ENCODE assay signal across 25 cellular contexts in genomic region chr16:86709902-86710601, GRCh38.
DNase-seq lines count a peak whose midpoint lies in the region; ATAC-seq and TF ChIP-seq lines count a peak whose summit lies in the region.
"Had no signal": no experiment of that assay in that cellular context is flagged by ENCODE, and none has a peak within 500 bp of the region (broad histone marks: within the 10 kb centered on the region; RNA-seq: fewer than 3 reads in every experiment).

No MANE protein-coding gene starts in this region.

- H3K4me3 Mint-ChIP-seq in endodermal cell: no peak overlapping the region
- H3K4me3 Mint-ChIP-seq in stimulated activated naive B cell treated with anti-CD40 and anti-IgM and Interleukin-4, amounts not matched to agents 10 μg/mL and 1 μg/mL and 100 μg/mL, for 72 hours: no peak overlapping the region
- H3K4me3 Mint-ChIP-seq: B cell; CD8-positive, alpha-beta T cell; IgD-negative memory B cell; T-helper 1 cell treated with Interleukin-12 subunit alpha and Interleukin-12 subunit beta and Interleukin-4 antibody, amounts not matched to agents 30 μg/mL and 1 μg/mL, for 36 hours had no signal

- no peak overlapping the region for H3K4me3 ChIP-seq in endodermal cell (ENCODE audit: low read length)
- H3K4me3 ChIP-seq: PC-9 had no signal

- peak; percentile 33 for TF ChIP-seq CTCF in endodermal cell (conservative IDR thresholded peaks at IDR 0.05)

- intact Hi-C loops in cardiac septum (cut with DNase I) (no loop called here), Right ventricle myocardium superior (cut with DNase I) (no loop called here)

- H3K4me1 ChIP-seq in endodermal cell (ENCODE audit: control insufficient read depth, insufficient read depth, low read length): no peaks in the 10 kb centered on the region
- H3K4me1 ChIP-seq: Caco-2 had no signal

- H3K36me3 ChIP-seq in endodermal cell (ENCODE audit: control insufficient read depth, insufficient read depth, low read length): no peaks in the 10 kb centered on the region

- no peak overlapping the region for H3K9ac ChIP-seq in endodermal cell (ENCODE audit: extremely low read depth, low read length, poor library complexity, severe bottlenecking)

- ATAC-seq in Right ventricle myocardium superior (ENCODE audit: poor library complexity): no peak
- no peak for ATAC-seq in stimulated activated naive B cell treated with anti-CD40 and anti-IgM and Interleukin-4, amounts not matched to agents 10 μg/mL and 1 μg/mL and 100 μg/mL, for 72 hours (replicated peaks)
- ATAC-seq: CD8-positive, alpha-beta T cell had no signal

- peaks cover 12% of the 10 kb centered on the region for H3K27me3 Mint-ChIP-seq in endodermal cell (ENCODE audit: insufficient read depth)
- peaks cover 0 to 12% of the 10 kb centered on the region in 2 donors for H3K27me3 Mint-ChIP-seq in stimulated activated naive B cell treated with anti-CD40 and anti-IgM and Interleukin-4, amounts not matched to agents 10 μg/mL and 1 μg/mL and 100 μg/mL, for 72 hours
- H3K27me3 Mint-ChIP-seq: B cell, IgD-negative memory B cell had no signal

- H3K9me3 ChIP-seq in endodermal cell (ENCODE audit: control insufficient read depth, low read length): no peaks in the 10 kb centered on the region
- H3K9me3 ChIP-seq: Caco-2 had no signal

- no peak overlapping the region for H3K27ac Mint-ChIP-seq in endodermal cell
- no peak overlapping the region for H3K27ac Mint-ChIP-seq in stimulated activated naive B cell treated with anti-CD40 and anti-IgM and Interleukin-4, amounts not matched to agents 10 μg/mL and 1 μg/mL and 100 μg/mL, for 72 hours
- H3K27ac Mint-ChIP-seq: B cell; CD8-positive, alpha-beta T cell; T-helper 1 cell treated with Interleukin-12 subunit alpha and Interleukin-12 subunit beta and Interleukin-4 antibody, amounts not matched to agents 30 μg/mL and 1 μg/mL, for 36 hours had no signal

- no peaks in the 10 kb centered on the region for H3K27me3 ChIP-seq in endodermal cell (ENCODE audit: control insufficient read depth, insufficient read depth, low read length, poor library complexity, severe bottlenecking)

- no peaks in the 10 kb centered on the region for H3K36me3 Mint-ChIP-seq in endodermal cell (ENCODE audit: low read depth)
- no peaks in the 10 kb centered on the region for H3K36me3 Mint-ChIP-seq in stimulated activated naive B cell treated with anti-CD40 and anti-IgM and Interleukin-4, amounts not matched to agents 10 μg/mL and 1 μg/mL and 100 μg/mL, for 72 hours
- H3K36me3 Mint-ChIP-seq: CD8-positive, alpha-beta T cell; IgD-negative memory B cell had no signal

- DNase-seq in cardiac septum (ENCODE audit: low spot score): peak; percentile 38
- DNase-seq in Right ventricle myocardium superior: no peak
- peak; percentile 69 for DNase-seq in RPMI7951 (ENCODE audit: low read depth)
- DNase-seq in endodermal cell: peak; percentile 66
- no peak for DNase-seq in NCI-H2029 treated with DMSO at 0.1 percent for 48 hours (lab: John Stamatoyannopoulos, UW)
- no peak for DNase-seq in stimulated activated naive B cell treated with anti-CD40 and anti-IgM and Interleukin-4, amounts not matched to agents 10 μg/mL and 1 μg/mL and 100 μg/mL, for 72 hours
- DNase-seq in stimulated activated naive CD4-positive, alpha-beta T cell treated with Interleukin-2 at 50 U/mL for 16 hours (lab: John Stamatoyannopoulos, UW): no peak
- DNase-seq: Caco-2; CD8-positive, alpha-beta T cell; GOT3; NCI-H1092; NCI-H1417 treated with DMSO at 0.1 percent for 48 hours; NCI-H1694 treated with DMSO at 0.1 percent for 48 hours; NCI-H2081 treated with DMSO at 0.1 percent for 48 hours; NCI-H2171; NCI-H226; NCI-H510A; PC-9; RPMI8226; SHP77 treated with DMSO at 0.1 percent for 48 hours; SW 1271 had no signal

- H3K9me3 Mint-ChIP-seq in endodermal cell: peaks cover 6% of the 10 kb centered on the region
- H3K9me3 Mint-ChIP-seq in stimulated activated naive B cell treated with anti-CD40 and anti-IgM and Interleukin-4, amounts not matched to agents 10 μg/mL and 1 μg/mL and 100 μg/mL, for 72 hours: peaks cover 5 to 6% of the 10 kb centered on the region in 2 donors
- H3K9me3 Mint-ChIP-seq: CD8-positive, alpha-beta T cell; T-helper 1 cell treated with Interleukin-12 subunit alpha and Interleukin-12 subunit beta and Interleukin-4 antibody, amounts not matched to agents 30 μg/mL and 1 μg/mL, for 36 hours had no signal

- 90 to 92% methylated on average over 29 to 31 of the region's 31 CpGs for WGBS in endodermal cell (ENCODE audit: insufficient coverage in 1 of 2, insufficient read length in 1 of 2), 2 experiments

- peaks cover 5% of the 10 kb centered on the region for H3K4me1 Mint-ChIP-seq in endodermal cell
- no peaks in the 10 kb centered on the region for H3K4me1 Mint-ChIP-seq in stimulated activated naive B cell treated with anti-CD40 and anti-IgM and Interleukin-4, amounts not matched to agents 10 μg/mL and 1 μg/mL and 100 μg/mL, for 72 hours
- H3K4me1 Mint-ChIP-seq: B cell, IgD-negative memory B cell had no signal

- H3K27ac ChIP-seq in endodermal cell (ENCODE audit: low read depth, low read length): no peak overlapping the region
- H3K27ac ChIP-seq: C4-2B, PC-9 had no signal

Comparison
In these comparisons a context has a peak if more than half of its experiments do, and no peak if none do; other contexts are left out.
1. DNase-seq: peak in cardiac septum (single experiment), RPMI7951 (single experiment) and endodermal cell (single experiment); none in Right ventricle myocardium superior (single experiment), NCI-H2029 treated with DMSO at 0.1 percent for 48 hours (single experiment), stimulated activated naive B cell treated with anti-CD40 and anti-IgM and Interleukin-4, amounts not matched to agents 10 μg/mL and 1 μg/mL and 100 μg/mL, for 72 hours (single experiment) and stimulated activated naive CD4-positive, alpha-beta T cell treated with Interleukin-2 at 50 U/mL for 16 hours (single experiment).